ENCODE assay signal across 36 cellular contexts in the genomic region with DNA sequence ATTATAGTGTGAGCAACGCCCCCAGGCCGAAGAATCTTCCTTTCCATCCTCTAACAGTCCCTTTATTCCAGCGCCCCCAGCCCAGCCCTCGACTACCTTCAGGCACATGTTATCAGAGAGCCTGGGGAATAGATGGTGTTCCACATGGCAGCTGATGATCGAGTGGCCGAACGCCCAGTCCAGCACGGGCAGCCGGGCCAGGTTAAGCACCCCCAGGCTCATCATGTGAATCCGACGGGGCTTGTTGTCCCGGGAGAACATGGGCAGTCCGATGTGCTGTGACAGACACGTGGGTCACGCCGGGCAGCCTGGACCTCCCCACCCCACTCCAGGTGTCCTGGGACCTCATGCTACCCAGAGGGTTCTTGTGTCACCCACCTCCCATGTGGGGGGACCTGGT. TPM values are rescaled to one million over a fixed set of nuclear protein-coding genes. Genes with fewer than 3 reads are reported as not detected.
"Had no signal": no experiment of that assay in that cellular context is flagged by ENCODE, and none has a peak within 500 bp of the region (broad histone marks: within the 10 kb centered on the region; RNA-seq: fewer than 3 reads in every experiment).

No MANE protein-coding gene starts in this region.

- H3K79me2 ChIP-seq: parathyroid adenoma had no signal

- H3K36me3 ChIP-seq: neural progenitor cell, ovary, spleen, suprapubic skin, tibial artery, transverse colon, upper lobe of right lung, uterus had no signal

- H3K4me1 ChIP-seq: tibial artery, upper lobe of right lung, uterus had no signal

- H3K9me3 ChIP-seq: ovary, psoas muscle, spleen, suprapubic skin, testis, tibial artery, transverse colon, upper lobe of right lung, uterus had no signal

- ATAC-seq: naive thymus-derived CD8-positive, alpha-beta T cell; natural killer cell treated with Interleukin-12 subunit alpha and Interleukin-12 subunit beta and Interleukin-15 and Interleukin-18, amount 100 ng/mL, for 72 hours; psoas muscle; right cardiac atrium; sciatic nerve; stimulated activated memory B cell treated with anti-CD40 and anti-IgM and Interleukin-4, amounts not matched to agents 10 μg/mL and 1 μg/mL and 100 μg/mL, for 72 hours; stimulated activated naive CD8-positive, alpha-beta T cell treated with anti-CD3 and anti-CD28 coated beads, Interleukin-15, amount 100 ng/mL, for 72 hours; stimulated activated naive CD8-positive, alpha-beta T cell treated with anti-CD3 and anti-CD28 coated beads, Interleukin-15, Interleukin-2, amounts not matched to agents 100 U/mL and 50 U/mL, for 24 hours; upper lobe of right lung had no signal

- H3K4me3 ChIP-seq: neural progenitor cell, ovary, psoas muscle, skin epidermis, smooth muscle cell, spleen, suprapubic skin, testis, tibial artery, transverse colon, upper lobe of right lung, uterus had no signal

- H3K9me3 Mint-ChIP-seq: naive B cell; naive thymus-derived CD8-positive, alpha-beta T cell; natural killer cell treated with Interleukin-12 subunit alpha and Interleukin-12 subunit beta and Interleukin-15 and Interleukin-18, amount 100 ng/mL, for 72 hours; neural progenitor cell; stimulated activated memory B cell treated with anti-CD40 and anti-IgM and Interleukin-4, amounts not matched to agents 10 μg/mL and 1 μg/mL and 100 μg/mL, for 72 hours; stimulated activated naive CD8-positive, alpha-beta T cell treated with anti-CD3 and anti-CD28 coated beads, Interleukin-15, amount 100 ng/mL, for 72 hours; type B pancreatic cell had no signal

- H3K27ac Mint-ChIP-seq: natural killer cell treated with Interleukin-12 subunit alpha and Interleukin-12 subunit beta and Interleukin-15 and Interleukin-18, amount 100 ng/mL, for 72 hours; neural progenitor cell; progenitor cell of endocrine pancreas; stimulated activated memory B cell treated with anti-CD40 and anti-IgM and Interleukin-4, amounts not matched to agents 10 μg/mL and 1 μg/mL and 100 μg/mL, for 72 hours; stimulated activated naive CD8-positive, alpha-beta T cell treated with anti-CD3 and anti-CD28 coated beads, Interleukin-15, amount 100 ng/mL, for 72 hours had no signal

- DNase-seq: naive B cell; naive thymus-derived CD8-positive, alpha-beta T cell; occipital lobe; posterior cingulate gyrus; psoas muscle; spleen; stimulated activated CD4-positive, alpha-beta T cell treated with anti-CD3 and anti-CD28 coated beads, Interleukin-12 subunit alpha, Interleukin-12 subunit beta, amount 100 ng/mL, for 4 hours; stimulated activated CD4-positive, alpha-beta T cell treated with anti-CD3 and anti-CD28 coated beads, Interleukin-1b, Interleukin-23, amount 100 ng/mL, for 48 hours; stimulated activated CD4-positive, alpha-beta T cell treated with anti-CD3 and anti-CD28 coated beads, Interleukin-4, amount 100 ng/mL, for 1 hour; stimulated activated CD4-positive, alpha-beta T cell treated with anti-CD3 and anti-CD28 coated beads, Interleukin-4, amount 100 ng/mL, for 4 hours; stimulated activated CD8-positive, alpha-beta memory T cell treated with anti-CD3 and anti-CD28 coated beads, Interleukin-4, amount 100 ng/mL, for 48 hours; stimulated activated naive CD4-positive, alpha-beta T cell; stimulated activated naive CD8-positive, alpha-beta T cell treated with anti-CD3 and anti-CD28 coated beads, Interleukin-15, amount 100 ng/mL, for 72 hours; stimulated activated naive CD8-positive, alpha-beta T cell treated with anti-CD3 and anti-CD28 coated beads, Interleukin-15, Interleukin-2, amounts not matched to agents 100 U/mL and 50 U/mL, for 24 hours; substantia nigra; testis; tibial artery; transverse colon; upper lobe of right lung; uterus had no signal

- H3K9ac ChIP-seq: neural progenitor cell, parathyroid adenoma had no signal

- H3K36me3 Mint-ChIP-seq: naive thymus-derived CD8-positive, alpha-beta T cell; natural killer cell treated with Interleukin-12 subunit alpha and Interleukin-12 subunit beta and Interleukin-15 and Interleukin-18, amount 100 ng/mL, for 72 hours; neural progenitor cell; stimulated activated memory B cell treated with anti-CD40 and anti-IgM and Interleukin-4, amounts not matched to agents 10 μg/mL and 1 μg/mL and 100 μg/mL, for 72 hours; type B pancreatic cell had no signal

- H3K4me1 Mint-ChIP-seq: naive B cell; naive thymus-derived CD8-positive, alpha-beta T cell; stimulated activated memory B cell treated with anti-CD40 and anti-IgM and Interleukin-4, amounts not matched to agents 10 μg/mL and 1 μg/mL and 100 μg/mL, for 72 hours had no signal

- H3K27ac ChIP-seq: neural progenitor cell, ovary, parathyroid adenoma, psoas muscle, skin epidermis, suprapubic skin, testis, tibial artery, transverse colon, upper lobe of right lung, uterus had no signal

- H2AFZ ChIP-seq: neural progenitor cell, parathyroid adenoma had no signal

- H3K27me3 ChIP-seq: neural progenitor cell, ovary, testis, upper lobe of right lung, uterus had no signal

- H3K4me2 ChIP-seq: neural progenitor cell, smooth muscle cell had no signal

- H3K4me3 Mint-ChIP-seq: naive B cell; naive thymus-derived CD8-positive, alpha-beta T cell; natural killer cell treated with Interleukin-12 subunit alpha and Interleukin-12 subunit beta and Interleukin-15 and Interleukin-18, amount 100 ng/mL, for 72 hours; stimulated activated memory B cell treated with anti-CD40 and anti-IgM and Interleukin-4, amounts not matched to agents 10 μg/mL and 1 μg/mL and 100 μg/mL, for 72 hours; stimulated activated naive CD8-positive, alpha-beta T cell treated with anti-CD3 and anti-CD28 coated beads, Interleukin-15, amount 100 ng/mL, for 72 hours; type B pancreatic cell had no signal

RNA-seq across cellular contexts. Expression of a gene that starts 14.1 kb away (rescaled TPM):
- total RNA-seq: naive thymus-derived CD8-positive, alpha-beta T cell; natural killer cell treated with Interleukin-12 subunit alpha and Interleukin-12 subunit beta and Interleukin-15 and Interleukin-18, amount 100 ng/mL, for 72 hours; osteoblast; psoas muscle; renal cortical epithelial cell; right cardiac atrium; sciatic nerve; smooth muscle cell; upper lobe of right lung; uterus had no signal
- polyA plus RNA-seq: naive thymus-derived CD8-positive, alpha-beta T cell; neural cell; smooth muscle cell had no signal

RNA-seq across cellular contexts. Expression of a gene that starts 19.6 kb away (rescaled TPM):
- total RNA-seq: natural killer cell treated with Interleukin-12 subunit alpha and Interleukin-12 subunit beta and Interleukin-15 and Interleukin-18, amount 100 ng/mL, for 72 hours; upper lobe of right lung had no signal

RNA-seq across cellular contexts. Expression of a gene that starts 43.7 kb away (rescaled TPM):
- total RNA-seq: naive thymus-derived CD8-positive, alpha-beta T cell; natural killer cell treated with Interleukin-12 subunit alpha and Interleukin-12 subunit beta and Interleukin-15 and Interleukin-18, amount 100 ng/mL, for 72 hours; osteoblast; psoas muscle; renal cortical epithelial cell; sciatic nerve; spleen; upper lobe of right lung had no signal
- polyA plus RNA-seq: naive thymus-derived CD8-positive, alpha-beta T cell; neural cell; psoas muscle; spleen had no signal

RNA-seq across cellular contexts. Expression of a gene that starts 44.8 kb away (rescaled TPM):
- total RNA-seq: naive thymus-derived CD8-positive, alpha-beta T cell; natural killer cell treated with Interleukin-12 subunit alpha and Interleukin-12 subunit beta and Interleukin-15 and Interleukin-18, amount 100 ng/mL, for 72 hours; occipital lobe; osteoblast; ovary; progenitor cell of endocrine pancreas; psoas muscle; renal cortical epithelial cell; right cardiac atrium; sciatic nerve; smooth muscle cell; spleen; upper lobe of right lung; urinary bladder had no signal
- polyA plus RNA-seq: naive thymus-derived CD8-positive, alpha-beta T cell; neural cell; ovary; psoas muscle; right cardiac atrium; smooth muscle cell; spleen; urinary bladder had no signal
